ENCODE assay signal across 8 cellular contexts in the genomic region with DNA sequence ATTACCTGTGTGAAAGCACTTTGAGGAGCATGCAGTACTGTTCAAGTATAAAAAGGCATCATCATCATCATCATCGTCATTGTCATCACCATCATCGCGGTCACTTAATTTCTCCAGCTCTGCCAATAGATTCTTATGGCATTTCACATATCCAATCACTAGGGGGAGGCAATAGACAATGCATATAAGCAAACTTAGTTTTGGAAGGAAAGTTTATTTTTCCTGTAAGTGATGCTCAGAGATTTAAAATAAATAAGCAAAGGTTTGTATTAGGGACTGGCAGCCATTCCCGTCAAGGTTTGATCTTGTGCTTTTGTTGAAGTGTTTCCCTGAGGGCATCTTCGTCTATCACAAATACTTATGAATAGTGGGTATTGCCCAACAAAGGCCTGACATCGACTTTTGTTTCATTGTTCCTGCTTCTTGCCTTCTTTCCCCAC.
DNase-seq lines count a peak whose midpoint lies in the region; ATAC-seq, FAIRE-seq and TF ChIP-seq lines count a peak whose summit lies in the region.

No MANE protein-coding gene starts in this region.

- no peak overlapping the region for H2AFZ ChIP-seq in GM23338

- H3K4me1 ChIP-seq in GM23338 (ENCODE audit: insufficient read depth) = no peaks in the 10 kb centered on the region

- H4K20me1 ChIP-seq in GM23338 (replicated peaks; ENCODE audit: insufficient read depth) = no peaks in the 10 kb centered on the region; the same call in 1 of the 2 replicates

- peaks cover 1% of the 10 kb centered on the region for H3K27me3 Mint-ChIP-seq in GM23338 (ENCODE audit: insufficient read depth, low read depth, poor library complexity)
- H3K27me3 Mint-ChIP-seq in neural crest cell (ENCODE audit: low read depth) = no peaks in the 10 kb centered on the region

- no peak for ATAC-seq in GM23338
- ATAC-seq in HG02798 (IDR thresholded peaks at IDR 0.05; ENCODE audit: poor library complexity, unreplicated experiment) = no peak

- H3K4me3 Mint-ChIP-seq in GM23338 = no peak overlapping the region
- no peak overlapping the region for H3K4me3 Mint-ChIP-seq in neural crest cell

- H3K27me3 ChIP-seq in GM23338 (ENCODE audit: insufficient read depth) = no peaks in the 10 kb centered on the region

- H3F3A ChIP-seq in GM23338 (replicated peaks; ENCODE audit: low read depth) = no peaks in the 10 kb centered on the region

- H3K36me3 Mint-ChIP-seq in GM23338 (ENCODE audit: low read depth) = no peaks in the 10 kb centered on the region
- peaks cover 3% of the 10 kb centered on the region for H3K36me3 Mint-ChIP-seq in neural crest cell (ENCODE audit: low read depth)

- peak; percentile 62 to 67 for TF ChIP-seq CTCF in GM23338 (conservative IDR thresholded peaks at IDR 0.05; ENCODE audit: low read depth in 2 of 2)
- TF ChIP-seq CTCF in neural crest cell (conservative IDR thresholded peaks at IDR 0.05) = peak; percentile 82

- no peak overlapping the region for H3K27ac ChIP-seq in GM23338 (ENCODE audit: low read depth)

- H3K4me3 ChIP-seq in GM23338 = no peak overlapping the region

- FAIRE-seq in endometrium (lab: Jason Lieb, UNC) (peak; percentile 84), RCC 7860 (lab: Jason Lieb, UNC) (no peak)

- no peak overlapping the region for H3K4me2 ChIP-seq in GM23338

- H3K4me1 Mint-ChIP-seq in GM23338 = peaks cover under 1% of the 10 kb centered on the region; the same call in 1 of the 3 replicates
- H3K4me1 Mint-ChIP-seq in neural crest cell = peaks cover 10% of the 10 kb centered on the region

- H3K27ac Mint-ChIP-seq in GM23338 (no peak overlapping the region), neural crest cell (ENCODE audit: unreplicated experiment) (no peak overlapping the region)

- DNase-seq in AG08396 (ENCODE audit: low spot score) (peak; percentile 15), GM23338 (ENCODE audit: low spot score) (peak; percentile 53), NOMO-1 treated with DMSO at 0.1 percent for 48 hours (lab: John Stamatoyannopoulos, UW; ENCODE audit: unreplicated experiment) (peak; percentile 19), neural crest cell (ENCODE audit: low read depth, low spot score) (no peak), RCC 7860 (ENCODE audit: low spot score) (no peak), NK-92 (lab: John Stamatoyannopoulos, UW; ENCODE audit: unreplicated experiment) (no peak)

- no peaks in the 10 kb centered on the region; the same call in 2 of the 3 replicates for H3K9me3 Mint-ChIP-seq in GM23338
- peaks cover 4% of the 10 kb centered on the region for H3K9me3 Mint-ChIP-seq in neural crest cell

- no peaks in the 10 kb centered on the region for H3K36me3 ChIP-seq in GM23338 (ENCODE audit: insufficient read depth)

- H3K9me2 ChIP-seq in GM23338 (ENCODE audit: insufficient read depth) = no peaks in the 10 kb centered on the region

- H3K79me2 ChIP-seq in GM23338 (replicated peaks; ENCODE audit: insufficient read depth) = no peaks in the 10 kb centered on the region

TF ChIP-seq in GM23338, 12 proteins besides CTCF, POLR2A, EP300 and RAD21:
- TF ChIP-seq ZNF114 (CRISPR knock-in tag; IDR thresholded peaks at IDR 0.05) (no peak), ETS1 (IDR thresholded peaks at IDR 0.05) (no peak), STAT1 (IDR thresholded peaks at IDR 0.05; ENCODE audit: unreplicated experiment) (no peak), POLR2AphosphoS5 (IDR thresholded peaks at IDR 0.05; ENCODE audit: low read depth) (no peak), CREB1 (CRISPR knock-in tag; IDR thresholded peaks at IDR 0.05; ENCODE audit: low read depth) (no peak), EZH2 (IDR thresholded peaks at IDR 0.05; ENCODE audit: low read depth, unreplicated experiment) (no peak), ZNF331 (CRISPR knock-in tag; IDR thresholded peaks at IDR 0.05; ENCODE audit: low read depth) (no peak), JUNB (IDR thresholded peaks at IDR 0.05; ENCODE audit: unreplicated experiment) (no peak)
- TF ChIP-seq, protein P1, sequence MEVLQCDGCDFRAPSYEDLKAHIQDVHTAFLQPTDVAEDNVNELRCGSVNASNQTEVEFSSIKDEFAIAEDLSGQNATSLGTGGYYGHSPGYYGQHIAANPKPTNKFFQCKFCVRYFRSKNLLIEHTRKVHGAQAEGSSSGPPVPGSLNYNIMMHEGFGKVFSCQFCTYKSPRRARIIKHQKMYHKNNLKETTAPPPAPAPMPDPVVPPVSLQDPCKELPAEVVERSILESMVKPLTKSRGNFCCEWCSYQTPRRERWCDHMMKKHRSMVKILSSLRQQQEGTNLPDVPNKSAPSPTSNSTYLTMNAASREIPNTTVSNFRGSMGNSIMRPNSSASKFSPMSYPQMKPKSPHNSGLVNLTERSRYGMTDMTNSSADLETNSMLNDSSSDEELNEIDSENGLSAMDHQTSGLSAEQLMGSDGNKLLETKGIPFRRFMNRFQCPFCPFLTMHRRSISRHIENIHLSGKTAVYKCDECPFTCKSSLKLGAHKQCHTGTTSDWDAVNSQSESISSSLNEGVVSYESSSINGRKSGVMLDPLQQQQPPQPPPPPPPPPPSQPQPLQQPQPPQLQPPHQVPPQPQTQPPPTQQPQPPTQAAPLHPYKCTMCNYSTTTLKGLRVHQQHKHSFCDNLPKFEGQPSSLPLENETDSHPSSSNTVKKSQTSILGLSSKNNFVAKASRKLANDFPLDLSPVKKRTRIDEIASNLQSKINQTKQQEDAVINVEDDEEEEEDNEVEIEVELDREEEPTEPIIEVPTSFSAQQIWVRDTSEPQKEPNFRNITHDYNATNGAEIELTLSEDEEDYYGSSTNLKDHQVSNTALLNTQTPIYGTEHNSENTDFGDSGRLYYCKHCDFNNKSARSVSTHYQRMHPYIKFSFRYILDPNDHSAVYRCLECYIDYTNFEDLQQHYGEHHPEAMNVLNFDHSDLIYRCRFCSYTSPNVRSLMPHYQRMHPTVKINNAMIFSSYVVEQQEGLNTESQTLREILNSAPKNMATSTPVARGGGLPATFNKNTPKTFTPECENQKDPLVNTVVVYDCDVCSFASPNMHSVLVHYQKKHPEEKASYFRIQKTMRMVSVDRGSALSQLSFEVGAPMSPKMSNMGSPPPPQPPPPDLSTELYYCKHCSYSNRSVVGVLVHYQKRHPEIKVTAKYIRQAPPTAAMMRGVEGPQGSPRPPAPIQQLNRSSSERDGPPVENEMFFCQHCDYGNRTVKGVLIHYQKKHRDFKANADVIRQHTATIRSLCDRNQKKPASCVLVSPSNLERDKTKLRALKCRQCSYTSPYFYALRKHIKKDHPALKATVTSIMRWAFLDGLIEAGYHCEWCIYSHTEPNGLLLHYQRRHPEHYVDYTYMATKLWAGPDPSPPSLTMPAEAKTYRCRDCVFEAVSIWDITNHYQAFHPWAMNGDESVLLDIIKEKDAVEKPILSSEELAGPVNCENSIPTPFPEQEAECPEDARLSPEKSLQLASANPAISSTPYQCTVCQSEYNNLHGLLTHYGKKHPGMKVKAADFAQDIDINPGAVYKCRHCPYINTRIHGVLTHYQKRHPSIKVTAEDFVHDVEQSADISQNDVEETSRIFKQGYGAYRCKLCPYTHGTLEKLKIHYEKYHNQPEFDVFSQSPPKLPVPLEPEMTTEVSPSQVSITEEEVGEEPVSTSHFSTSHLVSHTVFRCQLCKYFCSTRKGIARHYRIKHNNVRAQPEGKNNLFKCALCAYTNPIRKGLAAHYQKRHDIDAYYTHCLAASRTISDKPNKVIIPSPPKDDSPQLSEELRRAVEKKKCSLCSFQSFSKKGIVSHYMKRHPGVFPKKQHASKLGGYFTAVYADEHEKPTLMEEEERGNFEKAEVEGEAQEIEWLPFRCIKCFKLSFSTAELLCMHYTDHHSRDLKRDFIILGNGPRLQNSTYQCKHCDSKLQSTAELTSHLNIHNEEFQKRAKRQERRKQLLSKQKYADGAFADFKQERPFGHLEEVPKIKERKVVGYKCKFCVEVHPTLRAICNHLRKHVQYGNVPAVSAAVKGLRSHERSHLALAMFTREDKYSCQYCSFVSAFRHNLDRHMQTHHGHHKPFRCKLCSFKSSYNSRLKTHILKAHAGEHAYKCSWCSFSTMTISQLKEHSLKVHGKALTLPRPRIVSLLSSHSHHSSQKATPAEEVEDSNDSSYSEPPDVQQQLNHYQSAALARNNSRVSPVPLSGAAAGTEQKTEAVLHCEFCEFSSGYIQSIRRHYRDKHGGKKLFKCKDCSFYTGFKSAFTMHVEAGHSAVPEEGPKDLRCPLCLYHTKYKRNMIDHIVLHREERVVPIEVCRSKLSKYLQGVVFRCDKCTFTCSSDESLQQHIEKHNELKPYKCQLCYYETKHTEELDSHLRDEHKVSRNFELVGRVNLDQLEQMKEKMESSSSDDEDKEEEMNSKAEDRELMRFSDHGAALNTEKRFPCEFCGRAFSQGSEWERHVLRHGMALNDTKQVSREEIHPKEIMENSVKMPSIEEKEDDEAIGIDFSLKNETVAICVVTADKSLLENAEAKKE (CRISPR knock-in tag; IDR thresholded peaks at IDR 0.05) = no peak

Comparison
In these comparisons a context has a peak if more than half of its experiments do, and no peak if none do; other contexts are left out.
1. DNase-seq: peak in AG08396 (single experiment), GM23338 (single experiment) and NOMO-1 treated with DMSO at 0.1 percent for 48 hours (single experiment); none in neural crest cell (single experiment), RCC 7860 (single experiment) and NK-92 (single experiment).